In the genomic region with DNA sequence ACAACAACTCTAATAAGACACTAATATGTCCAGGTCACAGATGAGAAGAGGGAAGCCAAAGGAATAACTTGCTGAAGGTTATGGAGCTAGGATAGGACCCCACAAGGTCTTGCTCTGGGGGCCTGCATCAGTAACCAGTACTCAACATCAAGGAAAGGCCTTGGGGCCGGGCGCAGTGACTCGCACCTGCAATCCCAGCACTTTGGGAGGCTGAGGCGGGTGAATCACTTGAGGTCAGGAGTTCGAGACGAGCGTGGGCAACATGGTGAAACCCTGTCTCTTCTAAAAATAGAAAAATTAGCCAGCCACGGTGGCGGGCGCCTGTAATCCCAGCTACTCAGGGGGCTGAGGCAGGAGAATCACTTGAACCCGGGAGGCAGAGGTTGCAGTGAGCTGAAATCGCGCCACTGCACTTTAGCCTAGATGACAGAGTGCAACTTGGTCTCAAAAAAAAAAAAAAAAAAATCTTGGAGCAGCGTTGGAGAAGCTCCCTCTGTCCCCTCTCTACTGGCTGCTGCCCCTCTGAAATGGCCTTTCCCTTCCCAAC, we compare ENCODE assay signal across 9 cellular contexts. TPM values are rescaled to one million over a fixed set of nuclear protein-coding genes. Genes with fewer than 3 reads are reported as not detected.
DNase-seq lines count a peak whose midpoint lies in the region; ATAC-seq and TF ChIP-seq lines count a peak whose summit lies in the region.
"Had no signal": no experiment of that assay in that cellular context is flagged by ENCODE, and none has a peak within 500 bp of the region (broad histone marks: within the 10 kb centered on the region; RNA-seq: fewer than 3 reads in every experiment).

No MANE protein-coding gene starts in this region.

- H3K27me3 ChIP-seq in CD8-positive, alpha-beta T cell (ENCODE audit: insufficient read depth, low read length) = no peaks in the 10 kb centered on the region
- H3K27me3 ChIP-seq in NT2/D1 (ENCODE audit: insufficient read depth, insufficient read length) (no peaks in the 10 kb centered on the region), neuron (ENCODE audit: insufficient read depth, low read length) (no peaks in the 10 kb centered on the region)

- H3K9me3 Mint-ChIP-seq in CD8-positive, alpha-beta T cell = no peaks in the 10 kb centered on the region

- no peaks in the 10 kb centered on the region for H3K27me3 Mint-ChIP-seq in CD8-positive, alpha-beta T cell (ENCODE audit: low read depth)

- no peak overlapping the region for H3K4me3 ChIP-seq in CD8-positive, alpha-beta T cell (ENCODE audit: low read depth, low read length)
- H3K4me3 ChIP-seq in NT2/D1 (ENCODE audit: insufficient read length, low read depth) (peak overlapping the region; percentile 98), cardiac fibroblast (replicated peaks in 1 of 2; ENCODE audit: low read depth in 2 of 2, low read length in 2 of 2) (peak overlapping the region; percentile 93 to 96), neuron (ENCODE audit: low read length) (peak overlapping the region; percentile 83)

- POLR2A ChIA-PET in CD8-positive, alpha-beta T cell (lab: Charles Lee) = interaction anchor here (0.5 to 3.7 kb wide), 3 partner anchors 18 to 29 kb away, joined by 3 to 27 read pairs (median 5); no protein-coding TSS in a partner anchor

- TF ChIP-seq CTCF in CD8-positive, alpha-beta T cell (IDR thresholded peaks at IDR 0.05) = no peak
- no peak for TF ChIP-seq CTCF in cardiac fibroblast (IDR thresholded peaks at IDR 0.05; ENCODE audit: low read depth, low read length)
- TF ChIP-seq CTCF in GM13976 (IDR thresholded peaks at IDR 0.05; ENCODE audit: borderline replicate concordance, control extremely low read depth, extremely low read depth, insufficient read depth, missing control alignments) = no peak

- peak overlapping the region; percentile 99 for H3K9ac ChIP-seq in NT2/D1 (ENCODE audit: insufficient read length, low read depth)

- H3K27ac Mint-ChIP-seq in CD8-positive, alpha-beta T cell = peak overlapping the region; percentile 85

- H3K4me1 ChIP-seq in CD8-positive, alpha-beta T cell (ENCODE audit: insufficient read depth, low read length) = peaks cover 23% of the 10 kb centered on the region
- peaks cover 5% of the 10 kb centered on the region for H3K4me1 ChIP-seq in NT2/D1 (ENCODE audit: insufficient read depth, insufficient read length)
- peaks cover 12% of the 10 kb centered on the region for H3K4me1 ChIP-seq in neuron (ENCODE audit: insufficient read depth, low read length)

- H3K36me3 ChIP-seq in CD8-positive, alpha-beta T cell (ENCODE audit: insufficient read depth, low read length) = peaks cover 9% of the 10 kb centered on the region
- peaks cover 40% of the 10 kb centered on the region for H3K36me3 ChIP-seq in NT2/D1 (ENCODE audit: insufficient read depth, insufficient read length, low read length)
- H3K36me3 ChIP-seq in neuron (ENCODE audit: insufficient read depth, low read length) = peaks cover 16% of the 10 kb centered on the region

- intact Hi-C loops in CD8-positive, alpha-beta T cell (cut with DNase I, micrococcal nuclease) = no loop called here

- no peak overlapping the region for H3K27ac ChIP-seq in CD8-positive, alpha-beta T cell (ENCODE audit: low read depth, low read length)

- H3K4me1 Mint-ChIP-seq in CD8-positive, alpha-beta T cell (ENCODE audit: low read depth) = peaks cover 29% of the 10 kb centered on the region

- in situ Hi-C loops in GM13976 (cut with MboI; ENCODE audit: low sequenced_read_pairs, unreplicated experiment) = no loop called here

- no peak for ATAC-seq in CD8-positive, alpha-beta T cell
- no peak for ATAC-seq in HG02970 (IDR thresholded peaks at IDR 0.05; ENCODE audit: low FRiP score, unreplicated experiment)

- H3K9me3 ChIP-seq in CD8-positive, alpha-beta T cell (ENCODE audit: low read length) = no peaks in the 10 kb centered on the region
- H3K9me3 ChIP-seq in NT2/D1 (ENCODE audit: insufficient read depth, low read length) (no peaks in the 10 kb centered on the region), neuron (ENCODE audit: low read length) (no peaks in the 10 kb centered on the region)

- H3K36me3 Mint-ChIP-seq in CD8-positive, alpha-beta T cell = peaks cover 22% of the 10 kb centered on the region

- DNase-seq in CD8-positive, alpha-beta T cell = no peak
- DNase-seq in NT2/D1 (ENCODE audit: low read depth, low spot score) (no peak), cardiac fibroblast (ENCODE audit: low read depth in 2 of 2) (peak in 1 of 2 donors; percentile 69), GM13976 (ENCODE audit: low spot score) (no peak), cerebellar cortex (ENCODE audit: low spot score) (no peak), NCI-H187 treated with DMSO at 0.1 percent for 48 hours (lab: John Stamatoyannopoulos, UW) (no peak)
- DNase-seq: GOT3 had no signal

- no peak overlapping the region for H2AFZ ChIP-seq in neuron (ENCODE audit: low read depth, low read length)

- CTCF ChIA-PET in CD8-positive, alpha-beta T cell (lab: Charles Lee) = interaction anchor here (1.0 to 2.3 kb wide), 4 partner anchors 27 to 86 kb away, joined by 3 to 9 read pairs (median 6); no protein-coding TSS in a partner anchor

- H3K4me3 Mint-ChIP-seq in CD8-positive, alpha-beta T cell = peak overlapping the region; percentile 92

RNA-seq across cellular contexts. Expression of a gene that starts 1.8 kb away (rescaled TPM):
- total RNA-seq in CD8-positive, alpha-beta T cell = 100 to 1,000 TPM in 1 of 2 experiments, 10 to 100 TPM in 1; 90.6 to 109 TPM

RNA-seq across cellular contexts. Expression of a gene that starts 2.3 kb away (rescaled TPM):
- not detected for total RNA-seq in CD8-positive, alpha-beta T cell

RNA-seq across cellular contexts. Expression of a gene that starts 28.0 kb away (rescaled TPM):
- total RNA-seq in CD8-positive, alpha-beta T cell = 1,000 to 10,000 TPM; 1,425 to 1,465 TPM

RNA-seq across cellular contexts. Expression of a gene that starts 37.3 kb away (rescaled TPM):
- total RNA-seq in CD8-positive, alpha-beta T cell = 1 to 10 TPM; 3.1 to 4.1 TPM

RNA-seq across cellular contexts. Expression of a gene that starts 37.8 kb away (rescaled TPM):
- total RNA-seq in CD8-positive, alpha-beta T cell = 10 to 100 TPM; 19.6 to 24.8 TPM
